ENCODE assay signal across 17 cellular contexts in the genomic region with DNA sequence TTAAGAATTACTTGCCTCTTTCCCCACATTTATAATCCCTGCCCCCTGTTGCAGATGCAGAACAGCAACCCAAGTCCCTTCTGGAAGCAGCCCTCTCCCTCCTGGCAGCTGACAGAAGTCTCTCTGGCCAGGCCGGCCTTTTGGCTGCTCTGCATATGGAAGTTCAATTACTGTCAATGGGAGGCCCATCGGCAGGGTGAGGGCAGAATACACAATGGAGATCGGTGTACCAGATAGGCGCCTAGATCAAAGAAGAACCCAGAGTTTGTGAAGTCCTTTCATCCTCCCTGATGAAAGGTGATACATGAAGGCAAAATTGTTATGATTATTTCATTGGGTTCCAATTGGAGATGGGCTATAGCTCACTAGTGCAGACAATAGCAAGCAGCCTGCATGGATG.
A peak's percentile ranks its signal among the peaks of the same experiment; 100 is the strongest.
DNase-seq lines count a peak whose midpoint lies in the region; ATAC-seq, FAIRE-seq and TF ChIP-seq lines count a peak whose summit lies in the region.
"Had no signal": no experiment of that assay in that cellular context is flagged by ENCODE, and none has a peak within 500 bp of the region (broad histone marks: within the 10 kb centered on the region; RNA-seq: fewer than 3 reads in every experiment).

No MANE protein-coding gene starts in this region.

- no peaks in the 10 kb centered on the region for H3K36me3 Mint-ChIP-seq in glutamatergic neuron (ENCODE audit: unreplicated experiment)

- CTCF ChIA-PET in HepG2 (lab: Yijun Ruan, JAX; ENCODE audit: low intra/inter-chr PET ratio, low total read pairs), result no interaction called here

- intact Hi-C loops in HepG2 (cut with micrococcal nuclease; ENCODE audit: unreplicated experiment) (loop anchor here (1.0 to 10.0 kb wide), 3 partner anchors 28 to 287 kb away; no protein-coding TSS in a partner anchor), right lobe of liver (cut with DNase I) (no loop called here)

- no TSS peak for BruUV-seq in HepG2 (replicated peaks; lab: Mats Ljungman, UMichigan)

- peaks cover 78% of the 10 kb centered on the region for H3K4me1 ChIP-seq in HepG2 (ENCODE audit: insufficient read depth, low read length)
- no peaks in the 10 kb centered on the region for H3K4me1 ChIP-seq in right lobe of liver
- H3K4me1 ChIP-seq in mesendoderm (ENCODE audit: control insufficient read depth, low read depth, low read length), result peaks cover 31% of the 10 kb centered on the region

- in situ Hi-C loops in HepG2 (cut with HindIII; ENCODE audit: extremely low pct_ligation_motif_present, low pct_unique_long_range_greater_than_20kb), result no loop called here

- no peak overlapping the region for H3K23ac ChIP-seq in mesendoderm (ENCODE audit: low read length)

- no peak overlapping the region for H4K8ac ChIP-seq in mesendoderm (ENCODE audit: low read depth, low read length)

- H3K27ac ChIP-seq in HepG2 (ENCODE audit: extremely low read length, insufficient read depth, low read length) (no peak overlapping the region), right lobe of liver (no peak overlapping the region), mesendoderm (ENCODE audit: low read depth, low read length) (no peak overlapping the region)

- H4K5ac ChIP-seq in mesendoderm (ENCODE audit: low read length), result no peak overlapping the region

- H2BK5ac ChIP-seq in mesendoderm (ENCODE audit: low read length), result no peak overlapping the region

- no peaks in the 10 kb centered on the region for H3K27me3 ChIP-seq in HepG2 (ENCODE audit: control insufficient read depth in 1 of 2, insufficient read depth in 2 of 2, low read length in 2 of 2)
- no peaks in the 10 kb centered on the region for H3K27me3 ChIP-seq in right lobe of liver
- no peaks in the 10 kb centered on the region for H3K27me3 ChIP-seq in mesendoderm (ENCODE audit: insufficient read depth, low read length, poor library complexity)

- H3K4me3 Mint-ChIP-seq in glutamatergic neuron (ENCODE audit: unreplicated experiment), result no peak overlapping the region
- H3K4me3 Mint-ChIP-seq: CD4-positive, alpha-beta T cell; IgD-negative memory B cell had no signal

- peaks cover 8% of the 10 kb centered on the region for H3K27me3 Mint-ChIP-seq in glutamatergic neuron (ENCODE audit: unreplicated experiment)
- H3K27me3 Mint-ChIP-seq: IgD-negative memory B cell had no signal

- no peak overlapping the region for H2AFZ ChIP-seq in HepG2 (ENCODE audit: low read length)

- H3K9ac ChIP-seq in HepG2 (ENCODE audit: insufficient read depth, low read depth, low read length), result no peak overlapping the region
- no peak overlapping the region for H3K9ac ChIP-seq in mesendoderm (ENCODE audit: low read length)

- no peak overlapping the region for H3K4ac ChIP-seq in mesendoderm (ENCODE audit: low read depth, low read length)

- TF ChIP-seq POLR2A in HepG2 (IDR thresholded peaks at IDR 0.05; ENCODE audit: insufficient read depth in 1 of 2, low read depth in 2 of 2, low read length in 2 of 2) (no peak), right lobe of liver (IDR thresholded peaks at IDR 0.05) (no peak)

- TF ChIP-seq CTCF in HepG2 (CRISPR knock-in tag; IDR thresholded peaks at IDR 0.05), result no peak
- TF ChIP-seq CTCF in right lobe of liver (IDR thresholded peaks at IDR 0.05), result no peak
- TF ChIP-seq CTCF in glutamatergic neuron (IDR thresholded peaks at IDR 0.05; ENCODE audit: partially characterized antibody, unreplicated experiment), result no peak
- no peak for TF ChIP-seq CTCF in D721Med (IDR thresholded peaks at IDR 0.05; ENCODE audit: insufficient read depth, missing control alignments)

- WGBS in HepG2 (ENCODE audit: low lambda C conversion rate), result 5% methylated on average over 4 of the region's 4 CpGs
- 45% methylated on average over 4 of the region's 4 CpGs for WGBS in right lobe of liver (ENCODE audit: insufficient coverage, low coverage, low lambda C conversion rate, missing lambda C conversion rate)
- no CpG with 5 or more reads among the region's 4 CpGs for whole genome bisulfite sequencing in mesendoderm (ENCODE audit: extremely low coverage, insufficient coverage, low lambda C conversion rate)

- TF ChIP-seq EP300 in HepG2 (IDR thresholded peaks at IDR 0.05; ENCODE audit: low read depth in 2 of 2, low read length in 2 of 2), result peak in 1 of 2 experiments; percentile 74; a peak in 2 of 4 replicates
- TF ChIP-seq EP300 in HepG2 (CRISPR knock-in tag; IDR thresholded peaks at IDR 0.05; ENCODE audit: borderline replicate concordance), result peak; percentile 72; the same call in 1 of the 2 replicates

- no peaks in the 10 kb centered on the region for H3K79me1 ChIP-seq in mesendoderm (ENCODE audit: low read length)

- TF ChIP-seq RAD21 in HepG2 (CRISPR knock-in tag; IDR thresholded peaks at IDR 0.05), result no peak

- no peak overlapping the region for H2BK15ac ChIP-seq in mesendoderm (replicated peaks; ENCODE audit: low read depth)

- H4K20me1 ChIP-seq in HepG2 (ENCODE audit: insufficient read depth, low read length), result no peaks in the 10 kb centered on the region

- no peak overlapping the region for H2BK120ac ChIP-seq in mesendoderm (ENCODE audit: low read depth, low read length)

- peak overlapping the region; percentile 25 for H3K27ac Mint-ChIP-seq in glutamatergic neuron (ENCODE audit: unreplicated experiment)
- H3K27ac Mint-ChIP-seq: CD4-positive, alpha-beta T cell; IgD-negative memory B cell had no signal

- peaks cover 58% of the 10 kb centered on the region for H3K4me1 Mint-ChIP-seq in glutamatergic neuron (ENCODE audit: low read depth, unreplicated experiment)

- H3K4me2 ChIP-seq in HepG2 (ENCODE audit: low read depth, low read length), result no peak overlapping the region; the same call in 1 of the 2 replicates
- no peak overlapping the region for H3K4me2 ChIP-seq in mesendoderm (ENCODE audit: low read length)

- no peaks in the 10 kb centered on the region for H3K36me3 ChIP-seq in HepG2 (replicated peaks in 1 of 2; ENCODE audit: control insufficient read depth in 1 of 2, insufficient read depth in 2 of 2, low read length in 2 of 2)
- no peaks in the 10 kb centered on the region for H3K36me3 ChIP-seq in right lobe of liver
- no peaks in the 10 kb centered on the region for H3K36me3 ChIP-seq in mesendoderm (ENCODE audit: control insufficient read depth, insufficient read depth, low read length)

- POLR2A ChIA-PET in HepG2 (lab: Yijun Ruan, JAX), result interaction anchor here (1.2 kb wide), 1 partner anchor 28 kb away, joined by 4 read pairs; no protein-coding TSS in a partner anchor

- H3K56ac ChIP-seq in mesendoderm (ENCODE audit: low read length), result no peak overlapping the region

- DNase-seq in HepG2 (ENCODE audit: low spot score) (peak; percentile 89), right lobe of liver (no peak), SW480 (ENCODE audit: low spot score) (peak; percentile 95), glutamatergic neuron (peak; percentile 35), mesendoderm (peak; percentile 93), NCI-H69 (lab: John Stamatoyannopoulos, UW) (no peak), D721Med (ENCODE audit: insufficient read length, low spot score) (no peak), dedifferentiated amniotic fluid mesenchymal stem cell (ENCODE audit: extremely low spot score) (no peak)
- DNase-seq: ACHN; CD4-positive, alpha-beta T cell; DMS153; DMS79 treated with DMSO at 0.1 percent for 48 hours; EL; GDM1 had no signal

- H3K9me3 ChIP-seq in HepG2 (ENCODE audit: low read length), result no peaks in the 10 kb centered on the region
- no peaks in the 10 kb centered on the region for H3K9me3 ChIP-seq in right lobe of liver

- FAIRE-seq in HepG2 (lab: Jason Lieb, UNC) (peak; percentile 8), D721Med (lab: Jason Lieb, UNC) (no peak)
- FAIRE-seq: GM12892, H54 had no signal

- ATAC-seq in HepG2 (peak; percentile 89), right lobe of liver (no peak)

- no peak overlapping the region for H3K4me3 ChIP-seq in HepG2 (replicated peaks in 1 of 3; ENCODE audit: insufficient read depth in 1 of 3, low read depth in 2 of 3, low read length in 3 of 3)
- no peak overlapping the region for H3K4me3 ChIP-seq in right lobe of liver
- no peak overlapping the region for H3K4me3 ChIP-seq in mesendoderm (ENCODE audit: low read length)

- peaks cover 8% of the 10 kb centered on the region for H3K9me3 Mint-ChIP-seq in glutamatergic neuron (ENCODE audit: unreplicated experiment)
- H3K9me3 Mint-ChIP-seq: CD4-positive, alpha-beta T cell; IgD-negative memory B cell had no signal

- no peak overlapping the region for H2AK5ac ChIP-seq in mesendoderm (ENCODE audit: low read length)

- H3K79me2 ChIP-seq in HepG2 (ENCODE audit: insufficient read depth, low read length), result no peaks in the 10 kb centered on the region
- no peaks in the 10 kb centered on the region for H3K79me2 ChIP-seq in mesendoderm (ENCODE audit: control insufficient read depth, insufficient read depth, low read length)

- H3K18ac ChIP-seq in mesendoderm (ENCODE audit: low read length), result no peak overlapping the region

TF ChIP-seq in HepG2, 621 proteins besides CTCF, POLR2A, EP300 and RAD21 (continues in another document):
- TF ChIP-seq ELF1 (CRISPR knock-in tag; IDR thresholded peaks at IDR 0.05) (no peak), ZNF776 (CRISPR knock-in tag; IDR thresholded peaks at IDR 0.05) (no peak), NR3C1 (CRISPR knock-in tag; IDR thresholded peaks at IDR 0.05) (no peak), ZNF430 (CRISPR knock-in tag; IDR thresholded peaks at IDR 0.05) (no peak), KLF13 (CRISPR knock-in tag; IDR thresholded peaks at IDR 0.05) (no peak), MXD4 (CRISPR knock-in tag; IDR thresholded peaks at IDR 0.05) (no peak), KDM1A (CRISPR knock-in tag; IDR thresholded peaks at IDR 0.05) (peak; percentile 41; the same call in 1 of the 2 replicates), RXRB (CRISPR knock-in tag; IDR thresholded peaks at IDR 0.05; ENCODE audit: borderline replicate concordance) (peak; percentile 67; the same call in 1 of the 2 replicates), SUZ12 (IDR thresholded peaks at IDR 0.05; ENCODE audit: low read depth, low read length) (no peak), ZBTB7B (CRISPR knock-in tag; IDR thresholded peaks at IDR 0.05) (no peak)
- TF ChIP-seq, protein P1, sequence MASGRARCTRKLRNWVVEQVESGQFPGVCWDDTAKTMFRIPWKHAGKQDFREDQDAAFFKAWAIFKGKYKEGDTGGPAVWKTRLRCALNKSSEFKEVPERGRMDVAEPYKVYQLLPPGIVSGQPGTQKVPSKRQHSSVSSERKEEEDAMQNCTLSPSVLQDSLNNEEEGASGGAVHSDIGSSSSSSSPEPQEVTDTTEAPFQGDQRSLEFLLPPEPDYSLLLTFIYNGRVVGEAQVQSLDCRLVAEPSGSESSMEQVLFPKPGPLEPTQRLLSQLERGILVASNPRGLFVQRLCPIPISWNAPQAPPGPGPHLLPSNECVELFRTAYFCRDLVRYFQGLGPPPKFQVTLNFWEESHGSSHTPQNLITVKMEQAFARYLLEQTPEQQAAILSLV (CRISPR knock-in tag; IDR thresholded peaks at IDR 0.05; ENCODE audit: borderline replicate concordance), result no peak

Comparison
In these comparisons a context has a peak if more than half of its experiments do, and no peak if none do; other contexts are left out.
1. DNase-seq: peak in HepG2 (single experiment), SW480 (single experiment), glutamatergic neuron (single experiment) and mesendoderm (single experiment); none in right lobe of liver (0 of 3), NCI-H69 (single experiment), D721Med (single experiment) and dedifferentiated amniotic fluid mesenchymal stem cell (single experiment).